In genomic region chr5:67246108-67246507, GRCh38 we compare ENCODE assay signal across 8 cellular contexts. TPM values are rescaled to one million over a fixed set of nuclear protein-coding genes. Genes with fewer than 3 reads are reported as not detected.
DNase-seq lines count a peak whose midpoint lies in the region; ATAC-seq and TF ChIP-seq lines count a peak whose summit lies in the region.

No MANE protein-coding gene starts in this region.

- no peak overlapping the region for H3K27ac Mint-ChIP-seq in neural crest cell (ENCODE audit: unreplicated experiment)

- H3K4me3 ChIP-seq in fibroblast of pulmonary artery (replicated peaks; ENCODE audit: low read depth, low read length): no peak overlapping the region

- no peaks in the 10 kb centered on the region for H3K36me3 Mint-ChIP-seq in neural crest cell (ENCODE audit: low read depth)

- H3K27me3 Mint-ChIP-seq in neural crest cell (ENCODE audit: low read depth): no peaks in the 10 kb centered on the region

- H3K4me1 Mint-ChIP-seq in neural crest cell: peaks cover 13% of the 10 kb centered on the region

- no peak for ATAC-seq in HG02571 (IDR thresholded peaks at IDR 0.05; ENCODE audit: unreplicated experiment)

- H3K9me3 Mint-ChIP-seq in neural crest cell: no peaks in the 10 kb centered on the region

- H3K4me3 Mint-ChIP-seq in neural crest cell: no peak overlapping the region

- TF ChIP-seq CTCF in fibroblast of pulmonary artery (IDR thresholded peaks at IDR 0.05; ENCODE audit: low read length, missing control alignments) (peak; percentile 56), neural crest cell (conservative IDR thresholded peaks at IDR 0.05) (peak; percentile 87)

- peak; percentile 13 for DNase-seq in activated T-cell treated with anti-CD3 and anti-CD28 coated beads for 4 hours
- no peak for DNase-seq in activated T-cell treated with anti-CD3 and anti-CD28 coated beads, Interleukin-2, amount 50 U/mL, for 1 hour
- peak; percentile 4 for DNase-seq in NCI-H1417 treated with DMSO at 0.1 percent for 48 hours (lab: John Stamatoyannopoulos, UW)
- DNase-seq in T-helper 1 cell: peak in 3 of 5 donors; percentile 21 to 63 (median 30)
- DNase-seq in fibroblast of pulmonary artery (ENCODE audit: low read depth): peak; percentile 95
- DNase-seq in neural crest cell (ENCODE audit: low read depth, low spot score): peak; percentile 30
- DNase-seq in COLO668 (lab: John Stamatoyannopoulos, UW; ENCODE audit: unreplicated experiment): no peak

RNA-seq across cellular contexts. Expression of gene CD180, which starts 49.5 kb away (rescaled TPM):
- total RNA-seq in neural crest cell: not detected in 2 replicates

Comparison
In these comparisons a context has a peak if more than half of its experiments do, and no peak if none do; other contexts are left out.
1. DNase-seq: peak in activated T-cell treated with anti-CD3 and anti-CD28 coated beads for 4 hours (single experiment), NCI-H1417 treated with DMSO at 0.1 percent for 48 hours (single experiment), T-helper 1 cell (3 of 5), fibroblast of pulmonary artery (single experiment) and neural crest cell (single experiment); none in activated T-cell treated with anti-CD3 and anti-CD28 coated beads, Interleukin-2, amount 50 U/mL, for 1 hour (single experiment) and COLO668 (single experiment).